Comparison of ENCODE assay signal across 12 cellular contexts in the genomic region with DNA sequence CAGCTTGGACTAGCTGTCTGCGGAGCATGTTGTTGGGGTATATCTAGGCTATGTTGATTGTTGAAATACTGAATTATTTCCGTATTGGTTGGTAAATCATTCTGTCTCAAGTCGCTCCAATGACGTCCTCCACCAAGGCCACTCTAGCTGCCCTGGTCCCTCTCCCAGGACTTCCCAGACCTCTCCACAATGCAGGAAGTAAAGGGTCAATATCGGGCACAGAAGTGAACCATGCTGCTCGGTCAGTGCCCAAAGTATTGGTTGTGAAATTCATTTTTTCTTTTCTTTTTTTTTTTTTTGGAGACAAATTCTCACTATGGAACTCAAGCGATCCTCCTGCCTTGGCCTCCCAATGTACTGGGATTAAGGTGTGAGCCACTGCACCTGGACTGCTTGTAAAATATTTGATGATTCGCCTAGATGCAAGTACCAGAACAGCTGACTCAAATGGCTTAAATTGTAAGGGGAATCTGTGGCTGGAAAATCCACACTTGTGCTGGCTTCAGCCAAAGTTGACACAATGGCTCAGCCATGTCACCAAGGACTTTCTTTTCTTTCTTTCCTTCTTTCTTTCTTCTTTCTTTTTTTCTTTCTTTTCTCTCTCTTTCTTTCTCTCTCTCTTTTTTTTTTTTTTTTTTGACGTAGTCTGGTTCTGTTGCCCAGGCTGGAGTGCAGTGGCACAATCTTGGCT. TPM values are rescaled to one million over a fixed set of nuclear protein-coding genes. Genes with fewer than 3 reads are reported as not detected.
DNase-seq lines count a peak whose midpoint lies in the region; ATAC-seq and TF ChIP-seq lines count a peak whose summit lies in the region.
"Had no signal": no experiment of that assay in that cellular context is flagged by ENCODE, and none has a peak within 500 bp of the region (broad histone marks: within the 10 kb centered on the region; RNA-seq: fewer than 3 reads in every experiment).

No MANE protein-coding gene starts in this region.

- CTCF ChIA-PET in AG04450 (lab: Charles Lee) (interaction anchor here (0.6 to 5.0 kb wide), 7 partner anchors 8 to 497 kb away, joined by 3 to 101 read pairs (median 4); no protein-coding TSS in a partner anchor), RWPE1 (lab: Yijun Ruan, JAX) (interaction anchor here (1.6 kb wide), 1 partner anchor 12 kb away, joined by 12 read pairs; no protein-coding TSS in a partner anchor)

- H2BK5ac ChIP-seq in trophoblast cell (ENCODE audit: low read depth, low read length, poor library complexity), result no peak overlapping the region

- H3K18ac ChIP-seq in trophoblast cell (ENCODE audit: low read length), result no peak overlapping the region

- no peak overlapping the region for H2BK120ac ChIP-seq in trophoblast cell (ENCODE audit: insufficient read depth, low read length, poor library complexity)

- DNase-seq in AG04450 (ENCODE audit: low read depth, low spot score), result no peak
- DNase-seq in RWPE1 (ENCODE audit: low spot score), result no peak
- peak in 1 of 2 donors; percentile 11 for DNase-seq in trophoblast cell
- DNase-seq in A172 (ENCODE audit: low spot score), result no peak
- no peak for DNase-seq in HPDE6-E6E7 (ENCODE audit: extremely low spot score)
- DNase-seq in OCI-M2 (lab: John Stamatoyannopoulos, UW; ENCODE audit: unreplicated experiment), result no peak
- DNase-seq: CD8-positive, alpha-beta T cell; immature natural killer cell; stimulated activated naive CD4-positive, alpha-beta T cell treated with Interleukin-2 at 50 U/mL for 16 hours had no signal

- H3K79me1 ChIP-seq in trophoblast cell (ENCODE audit: low read length), result no peaks in the 10 kb centered on the region

- POLR2A ChIA-PET in AG04450 (lab: Yijun Ruan, JAX) (interaction anchor here (0.7 to 2.2 kb wide), 17 partner anchors 11 to 727 kb away, joined by 3 to 38 read pairs (median 4); a partner anchor contains a TSS), RWPE1 (lab: Yijun Ruan, JAX; ENCODE audit: low non-redundant PET) (interaction anchor here (0.5 kb wide), 1 partner anchor 150 kb away, joined by 3 read pairs; no protein-coding TSS in a partner anchor)

- no peaks in the 10 kb centered on the region; the same call in 1 of the 2 replicates for H3K9me3 ChIP-seq in AG04450 (ENCODE audit: control insufficient read depth, insufficient read depth, low read length)
- peaks cover 2% of the 10 kb centered on the region for H3K9me3 ChIP-seq in trophoblast cell (ENCODE audit: insufficient read depth, low read depth, low read length)

- no peak for TF ChIP-seq CTCF in AG04450 (IDR thresholded peaks at IDR 0.05; ENCODE audit: low read depth, low read length)
- TF ChIP-seq CTCF in RWPE1 (conservative IDR thresholded peaks at IDR 0.05; ENCODE audit: low read depth), result no peak

- no peak overlapping the region for H4K12ac ChIP-seq in trophoblast cell (ENCODE audit: low read depth, low read length)

- no peak overlapping the region for H3K14ac ChIP-seq in trophoblast cell (ENCODE audit: low read length)

- H3K27ac ChIP-seq in AG04450 (ENCODE audit: low read depth, low read length), result peak overlapping the region; percentile 82
- H3K27ac ChIP-seq in RWPE1, result peak overlapping the region; percentile 65
- H3K27ac ChIP-seq in trophoblast cell (ENCODE audit: low read depth, low read length), result no peak overlapping the region

- no peak overlapping the region for H3K23ac ChIP-seq in trophoblast cell (ENCODE audit: low read length)

- H4K8ac ChIP-seq in trophoblast cell (ENCODE audit: low read depth, low read length), result no peak overlapping the region

- H3K4ac ChIP-seq in trophoblast cell (ENCODE audit: low read depth, low read length), result no peak overlapping the region

- no peak overlapping the region for H4K91ac ChIP-seq in trophoblast cell (ENCODE audit: low read depth, low read length)

- no peaks in the 10 kb centered on the region for H3K4me1 ChIP-seq in trophoblast cell (ENCODE audit: control insufficient read depth in 1 of 2, insufficient read depth in 2 of 2, low read length in 2 of 2)

- H2AK5ac ChIP-seq in trophoblast cell (ENCODE audit: low read length), result no peak overlapping the region

- H3K36me3 ChIP-seq in trophoblast cell (ENCODE audit: control insufficient read depth in 1 of 2, insufficient read depth in 2 of 2, low read length in 2 of 2), result no peaks in the 10 kb centered on the region

- H3K27me3 ChIP-seq in AG04450 (ENCODE audit: control insufficient read depth, insufficient read depth, low read length) (no peaks in the 10 kb centered on the region), trophoblast cell (ENCODE audit: insufficient read depth, low read length) (no peaks in the 10 kb centered on the region)

- H2AFZ ChIP-seq in trophoblast cell (ENCODE audit: insufficient read depth, low read length, poor library complexity), result no peak overlapping the region

- H3K4me3 ChIP-seq in AG04450 (ENCODE audit: low read depth, low read length) (no peak overlapping the region), trophoblast cell (ENCODE audit: low read depth, low read length) (no peak overlapping the region)
- H3K4me3 ChIP-seq: GM12878 had no signal

- ATAC-seq in esophagus mucosa, result peak; percentile 27
- no peak for ATAC-seq in GM18867 (IDR thresholded peaks at IDR 0.05; ENCODE audit: unreplicated experiment)
- ATAC-seq: CD8-positive, alpha-beta T cell; GM12878 had no signal

- no peaks in the 10 kb centered on the region for H3K79me2 ChIP-seq in trophoblast cell (ENCODE audit: control insufficient read depth, insufficient read depth, low read length, poor library complexity)

- no CpG with 5 or more reads among the region's 9 CpGs for WGBS in trophoblast cell (ENCODE audit: extremely low coverage, insufficient coverage, insufficient read length)

- H3K9ac ChIP-seq in trophoblast cell (ENCODE audit: low read length), result no peak overlapping the region

- no peak overlapping the region for H3K4me2 ChIP-seq in trophoblast cell (ENCODE audit: low read length)

- peak overlapping the region; percentile 32 for H2BK12ac ChIP-seq in trophoblast cell (ENCODE audit: low read length)

RNA-seq across cellular contexts. Expression of a gene that starts 43.7 kb away (rescaled TPM):
- 29.4 and 30.9 TPM in 2 replicates for polyA plus RNA-seq in AG04450 (2011; rRNA removed)
- 25.0 and 30.6 TPM in 2 replicates for polyA minus RNA-seq in AG04450 (2011; rRNA and poly(A)+ RNA removed)
- 11.0 TPM for total RNA-seq in esophagus mucosa
- polyA plus RNA-seq in trophoblast cell (2013), result 20.5 and 21.5 TPM in 2 replicates
- total RNA-seq in A172 (2014; rRNA removed; shearing (Covaris generic)), result 23.7 and 32.7 TPM in 2 replicates

RNA-seq across cellular contexts. Expression of a gene that starts 45.5 kb away (rescaled TPM):
- 41.3 and 70.3 TPM in 2 replicates for polyA plus RNA-seq in AG04450 (2011; rRNA removed)
- 41.9 and 53.5 TPM in 2 replicates for polyA minus RNA-seq in AG04450 (2011; rRNA and poly(A)+ RNA removed)
- total RNA-seq in esophagus mucosa, result 68.1 TPM
- polyA plus RNA-seq in trophoblast cell (2013), result 93.8 and 98.4 TPM in 2 replicates
- 10.8 and 13.9 TPM in 2 replicates for total RNA-seq in A172 (2014; rRNA removed; shearing (Covaris generic))
